In genomic region chr12:121531356-121531750, GRCh38 we compare ENCODE assay signal across 1 cellular context.
A peak's percentile ranks its signal among the peaks of the same experiment; 100 is the strongest.
TF ChIP-seq lines count a peak whose summit lies in the region.

No MANE protein-coding gene starts in this region.

TF ChIP-seq in GM12878, 131 proteins besides CTCF, POLR2A, EP300 and RAD21 (continued from another document):
- TF ChIP-seq, protein P1, sequence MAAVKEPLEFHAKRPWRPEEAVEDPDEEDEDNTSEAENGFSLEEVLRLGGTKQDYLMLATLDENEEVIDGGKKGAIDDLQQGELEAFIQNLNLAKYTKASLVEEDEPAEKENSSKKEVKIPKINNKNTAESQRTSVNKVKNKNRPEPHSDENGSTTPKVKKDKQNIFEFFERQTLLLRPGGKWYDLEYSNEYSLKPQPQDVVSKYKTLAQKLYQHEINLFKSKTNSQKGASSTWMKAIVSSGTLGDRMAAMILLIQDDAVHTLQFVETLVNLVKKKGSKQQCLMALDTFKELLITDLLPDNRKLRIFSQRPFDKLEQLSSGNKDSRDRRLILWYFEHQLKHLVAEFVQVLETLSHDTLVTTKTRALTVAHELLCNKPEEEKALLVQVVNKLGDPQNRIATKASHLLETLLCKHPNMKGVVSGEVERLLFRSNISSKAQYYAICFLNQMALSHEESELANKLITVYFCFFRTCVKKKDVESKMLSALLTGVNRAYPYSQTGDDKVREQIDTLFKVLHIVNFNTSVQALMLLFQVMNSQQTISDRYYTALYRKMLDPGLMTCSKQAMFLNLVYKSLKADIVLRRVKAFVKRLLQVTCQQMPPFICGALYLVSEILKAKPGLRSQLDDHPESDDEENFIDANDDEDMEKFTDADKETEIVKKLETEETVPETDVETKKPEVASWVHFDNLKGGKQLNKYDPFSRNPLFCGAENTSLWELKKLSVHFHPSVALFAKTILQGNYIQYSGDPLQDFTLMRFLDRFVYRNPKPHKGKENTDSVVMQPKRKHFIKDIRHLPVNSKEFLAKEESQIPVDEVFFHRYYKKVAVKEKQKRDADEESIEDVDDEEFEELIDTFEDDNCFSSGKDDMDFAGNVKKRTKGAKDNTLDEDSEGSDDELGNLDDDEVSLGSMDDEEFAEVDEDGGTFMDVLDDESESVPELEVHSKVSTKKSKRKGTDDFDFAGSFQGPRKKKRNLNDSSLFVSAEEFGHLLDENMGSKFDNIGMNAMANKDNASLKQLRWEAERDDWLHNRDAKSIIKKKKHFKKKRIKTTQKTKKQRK (IDR thresholded peaks at IDR 0.05; ENCODE audit: low read depth, low read length) = no peak
- TF ChIP-seq ZNF217 (IDR thresholded peaks at IDR 0.05) = peak; percentile 83; the same call in 1 of the 2 replicates
- peak; percentile 90; the same call in 1 of the 2 replicates for TF ChIP-seq CHD4 (IDR thresholded peaks at IDR 0.05)
- TF ChIP-seq RUNX3 (IDR thresholded peaks at IDR 0.05; ENCODE audit: low read length) = peak; percentile 20; the same call in 1 of the 2 replicates
